8 cellular contexts compared by ENCODE assay signal in the genomic region with DNA sequence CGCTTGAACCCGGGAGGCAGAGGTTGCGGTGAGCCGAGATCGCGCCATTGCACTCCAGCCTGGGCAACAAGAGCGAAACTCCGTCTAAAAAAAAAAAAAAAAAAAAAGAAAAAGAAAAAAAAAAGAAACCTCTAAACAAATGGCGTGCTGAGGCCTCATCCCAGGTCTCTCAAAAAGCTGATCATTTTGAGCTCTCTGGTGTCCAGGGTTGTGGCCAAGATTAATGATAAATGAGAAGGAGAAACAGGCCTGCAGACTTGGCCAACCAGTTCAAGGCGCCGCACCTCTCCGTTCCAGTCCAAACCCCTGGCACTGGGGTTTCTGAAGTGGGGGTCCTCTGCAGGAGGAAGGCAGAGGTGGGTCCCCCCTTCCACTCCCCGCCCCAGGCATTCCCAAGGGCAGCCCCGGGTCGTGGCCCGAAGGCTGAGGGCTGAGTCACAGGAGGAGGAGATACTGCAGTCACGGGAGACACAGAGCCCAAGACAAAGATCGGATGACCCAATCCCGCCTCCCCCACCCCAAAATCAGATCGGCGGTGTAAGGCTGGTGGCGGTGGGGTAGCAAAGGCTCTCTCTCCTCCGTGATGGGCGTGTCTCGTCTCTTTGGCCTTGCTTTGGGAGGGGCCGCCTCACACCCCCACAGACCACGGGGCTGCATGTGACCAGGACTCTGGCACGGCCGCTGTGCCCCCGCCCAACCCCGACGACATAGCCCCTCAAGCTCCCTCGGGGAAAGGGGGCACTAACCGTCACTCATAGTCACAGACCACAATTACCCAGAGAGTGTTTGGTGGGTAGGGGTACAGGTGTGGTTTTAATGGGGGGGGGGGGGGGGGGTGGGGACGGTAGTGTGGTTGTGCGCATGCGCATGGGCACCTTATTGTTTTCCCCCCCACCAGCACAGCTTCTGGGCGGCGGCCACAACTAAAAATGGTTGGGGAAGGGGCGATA. TPM values are rescaled to one million over a fixed set of nuclear protein-coding genes. Genes with fewer than 3 reads are reported as not detected.
DNase-seq lines count a peak whose midpoint lies in the region; ATAC-seq and TF ChIP-seq lines count a peak whose summit lies in the region.

No MANE protein-coding gene starts in this region.

- no peak for TF ChIP-seq CTCF in fibroblast of the aortic adventitia (IDR thresholded peaks at IDR 0.05; ENCODE audit: insufficient read depth, low read length)

- peak overlapping the region; percentile 99 for H3K4me3 ChIP-seq in fibroblast of the aortic adventitia (ENCODE audit: low read depth, low read length)
- peak overlapping the region; percentile 79 for H3K4me3 ChIP-seq in naive thymus-derived CD4-positive, alpha-beta T cell (ENCODE audit: low read length)

- H3K27me3 ChIP-seq in naive thymus-derived CD4-positive, alpha-beta T cell (ENCODE audit: control insufficient read depth in 2 of 2, insufficient read depth in 2 of 2, low read length in 2 of 2): no peaks in the 10 kb centered on the region

- CTCF ChIA-PET in naive thymus-derived CD4-positive, alpha-beta T cell (lab: Charles Lee): interaction anchor here (0.6 kb wide), 1 partner anchor 375 kb away, joined by 4 read pairs; no protein-coding TSS in a partner anchor

- H3K36me3 Mint-ChIP-seq in stimulated activated naive CD8-positive, alpha-beta T cell treated with anti-CD3 and anti-CD28 coated beads, Interleukin-15, Interleukin-2, amounts not matched to agents 100 ng/mL and 50 ng/mL, for 24 hours (ENCODE audit: low read depth): no peaks in the 10 kb centered on the region
- no peaks in the 10 kb centered on the region for H3K36me3 Mint-ChIP-seq in activated T-cell treated with anti-CD3 and anti-CD28 coated beads, Interleukin-2, amount 50 U/mL, for 4 hours (ENCODE audit: insufficient read depth)
- peaks cover 0 to 4% (median 0%) of the 10 kb centered on the region in 5 donors for H3K36me3 Mint-ChIP-seq in naive thymus-derived CD4-positive, alpha-beta T cell

- H3K27me3 Mint-ChIP-seq in stimulated activated naive CD8-positive, alpha-beta T cell treated with anti-CD3 and anti-CD28 coated beads, Interleukin-15, Interleukin-2, amounts not matched to agents 100 ng/mL and 50 ng/mL, for 24 hours: no peaks in the 10 kb centered on the region
- H3K27me3 Mint-ChIP-seq in activated T-cell treated with anti-CD3 and anti-CD28 coated beads, Interleukin-2, amount 50 U/mL, for 4 hours (ENCODE audit: low read depth): no peaks in the 10 kb centered on the region
- peaks cover 0 to 14% (median 0%) of the 10 kb centered on the region in 5 donors for H3K27me3 Mint-ChIP-seq in naive thymus-derived CD4-positive, alpha-beta T cell

- peak overlapping the region; percentile 45 for H3K27ac Mint-ChIP-seq in stimulated activated naive CD8-positive, alpha-beta T cell treated with anti-CD3 and anti-CD28 coated beads, Interleukin-15, Interleukin-2, amounts not matched to agents 100 ng/mL and 50 ng/mL, for 24 hours
- H3K27ac Mint-ChIP-seq in naive thymus-derived CD4-positive, alpha-beta T cell: peak overlapping the region in 8 of 9 donors; percentile 52 to 89 (median 82)

- H3K9me3 Mint-ChIP-seq in stimulated activated naive CD8-positive, alpha-beta T cell treated with anti-CD3 and anti-CD28 coated beads, Interleukin-15, Interleukin-2, amounts not matched to agents 100 ng/mL and 50 ng/mL, for 24 hours: no peaks in the 10 kb centered on the region
- H3K9me3 Mint-ChIP-seq in activated T-cell treated with anti-CD3 and anti-CD28 coated beads, Interleukin-2, amount 50 U/mL, for 4 hours: no peaks in the 10 kb centered on the region
- H3K9me3 Mint-ChIP-seq in naive thymus-derived CD4-positive, alpha-beta T cell: peaks cover 0 to 2% (median 0%) of the 10 kb centered on the region in 11 donors

- POLR2A ChIA-PET in naive thymus-derived CD4-positive, alpha-beta T cell (lab: Charles Lee): interaction anchor here (0.7 to 1.9 kb wide), 9 partner anchors 9 to 367 kb away, joined by 3 to 12 read pairs (median 4); partner anchors contain the start of genes BRCA1, IFI35 and RPL27

- peaks cover 21 to 27% of the 10 kb centered on the region in 2 donors for H3K4me1 ChIP-seq in naive thymus-derived CD4-positive, alpha-beta T cell (ENCODE audit: control insufficient read depth in 2 of 2, insufficient read depth in 2 of 2, low read length in 2 of 2)

- H3K4me1 Mint-ChIP-seq in stimulated activated naive CD8-positive, alpha-beta T cell treated with anti-CD3 and anti-CD28 coated beads, Interleukin-15, Interleukin-2, amounts not matched to agents 100 ng/mL and 50 ng/mL, for 24 hours (ENCODE audit: low read depth): peaks cover 37% of the 10 kb centered on the region
- peaks cover 35% of the 10 kb centered on the region for H3K4me1 Mint-ChIP-seq in activated T-cell treated with anti-CD3 and anti-CD28 coated beads, Interleukin-2, amount 50 U/mL, for 4 hours (ENCODE audit: low read depth)
- H3K4me1 Mint-ChIP-seq in naive thymus-derived CD4-positive, alpha-beta T cell: peaks cover 16 to 41% (median 38%) of the 10 kb centered on the region in 7 donors

- peak overlapping the region; percentile 73 for H3K27ac ChIP-seq in naive thymus-derived CD4-positive, alpha-beta T cell (ENCODE audit: low read depth, low read length)

- intact Hi-C loops in naive thymus-derived CD4-positive, alpha-beta T cell (cut with micrococcal nuclease): loop anchor here (5.0 to 10.0 kb wide), 4 partner anchors 151 to 829 kb away; partner anchors contain the start of genes GHDC (in 1 of the 2), NBR1 (in 1 of the 2), PLEKHH3 (in 1 of the 2) and TMEM106A (in 1 of the 2)

- H3K36me3 ChIP-seq in naive thymus-derived CD4-positive, alpha-beta T cell (ENCODE audit: control insufficient read depth in 2 of 3, insufficient read depth in 3 of 3, low read length in 3 of 3): peaks cover 0 to 5% (median 0%) of the 10 kb centered on the region in 3 experiments

- DNase-seq in stimulated activated naive CD8-positive, alpha-beta T cell treated with anti-CD3 and anti-CD28 coated beads, Interleukin-15, Interleukin-2, amounts not matched to agents 100 U/mL and 50 U/mL, for 24 hours: no peak
- peak; percentile 69 for DNase-seq in NCI-H2227 (lab: John Stamatoyannopoulos, UW; ENCODE audit: unreplicated experiment)
- peak; percentile 32 for DNase-seq in activated T-cell treated with anti-CD3 and anti-CD28 coated beads, Interleukin-2, amount 50 U/mL, for 4 hours
- DNase-seq in fibroblast of the aortic adventitia (ENCODE audit: low read depth): peak; percentile 88
- DNase-seq in naive thymus-derived CD4-positive, alpha-beta T cell: peak in 7 of 9 donors; percentile 30 to 56 (median 43)
- no peak for DNase-seq in NK-92 (lab: John Stamatoyannopoulos, UW; ENCODE audit: unreplicated experiment)
- no peak for DNase-seq in GM19240 (ENCODE audit: insufficient read length, low spot score)

- H3K9me3 ChIP-seq in naive thymus-derived CD4-positive, alpha-beta T cell (ENCODE audit: control insufficient read depth in 2 of 3, low read length in 3 of 3): no peaks in the 10 kb centered on the region

- H3K4me3 Mint-ChIP-seq in stimulated activated naive CD8-positive, alpha-beta T cell treated with anti-CD3 and anti-CD28 coated beads, Interleukin-15, Interleukin-2, amounts not matched to agents 100 ng/mL and 50 ng/mL, for 24 hours: peak overlapping the region; percentile 84
- H3K4me3 Mint-ChIP-seq in activated T-cell treated with anti-CD3 and anti-CD28 coated beads, Interleukin-2, amount 50 U/mL, for 4 hours: peak overlapping the region; percentile 80
- peak overlapping the region; percentile 86 to 95 (median 92) for H3K4me3 Mint-ChIP-seq in naive thymus-derived CD4-positive, alpha-beta T cell

- ATAC-seq in stimulated activated naive CD8-positive, alpha-beta T cell treated with anti-CD3 and anti-CD28 coated beads, Interleukin-15, Interleukin-2, amounts not matched to agents 100 U/mL and 50 U/mL, for 24 hours: no peak
- ATAC-seq in activated T-cell treated with anti-CD3 and anti-CD28 coated beads, Interleukin-2, amount 50 U/mL, for 4 hours: peak in 1 of 2 donors; percentile 1
- ATAC-seq in naive thymus-derived CD4-positive, alpha-beta T cell: peak; percentile 1

RNA-seq across cellular contexts. Expression of gene VAT1, which starts 1.1 kb away (rescaled TPM):
- 10 to 100 TPM; 11.7 to 15.9 (median 15.5) TPM for total RNA-seq in activated T-cell treated with anti-CD3 and anti-CD28 coated beads, Interleukin-2, amount 50 U/mL, for 4 hours
- 435 and 461 TPM in 2 replicates for total RNA-seq in fibroblast of the aortic adventitia (ENCODE audit: low replicate concordance)
- 10 to 100 TPM; 12.8 to 50.9 (median 34.9) TPM for total RNA-seq in naive thymus-derived CD4-positive, alpha-beta T cell
- polyA plus RNA-seq in naive thymus-derived CD4-positive, alpha-beta T cell: 10 to 100 TPM; 34.9 to 52.3 TPM

RNA-seq across cellular contexts. Expression of gene RND2, which starts 4.0 kb away (rescaled TPM):
- total RNA-seq in activated T-cell treated with anti-CD3 and anti-CD28 coated beads, Interleukin-2, amount 50 U/mL, for 4 hours: under 1 TPM; 0.13 to 0.33 (median 0.24) TPM
- 0.45 and 0.98 TPM in 2 replicates for total RNA-seq in fibroblast of the aortic adventitia (ENCODE audit: low replicate concordance)
- total RNA-seq in naive thymus-derived CD4-positive, alpha-beta T cell: under 1 TPM in 4 of 5 experiments, not detected in 1; 0.08 to 0.74 (median 0.38) TPM
- under 1 TPM; 0.15 to 0.33 TPM for polyA plus RNA-seq in naive thymus-derived CD4-positive, alpha-beta T cell

RNA-seq across cellular contexts. Expression of gene IFI35, which starts 14.5 kb away (rescaled TPM):
- 10 to 100 TPM; 26.4 to 46.6 (median 34.1) TPM for total RNA-seq in activated T-cell treated with anti-CD3 and anti-CD28 coated beads, Interleukin-2, amount 50 U/mL, for 4 hours
- 34.7 and 43.0 TPM in 2 replicates for total RNA-seq in fibroblast of the aortic adventitia (ENCODE audit: low replicate concordance)
- total RNA-seq in naive thymus-derived CD4-positive, alpha-beta T cell: 100 to 1,000 TPM in 1 of 5 experiments, 10 to 100 TPM in 4; 23.5 to 145 (median 32.1) TPM
- 10 to 100 TPM; 49.8 to 50.6 TPM for polyA plus RNA-seq in naive thymus-derived CD4-positive, alpha-beta T cell

RNA-seq across cellular contexts. Expression of gene RPL27, which starts 22.8 kb away (rescaled TPM):
- total RNA-seq in activated T-cell treated with anti-CD3 and anti-CD28 coated beads, Interleukin-2, amount 50 U/mL, for 4 hours: 1,000 to 10,000 TPM; 1,553 to 1,718 (median 1,686) TPM
- 336 and 1,876 TPM in 2 replicates for total RNA-seq in fibroblast of the aortic adventitia (ENCODE audit: low replicate concordance)
- 1,000 to 10,000 TPM in 4 of 5 experiments, 100 to 1,000 TPM in 1; 951 to 1,861 (median 1,662) TPM for total RNA-seq in naive thymus-derived CD4-positive, alpha-beta T cell
- polyA plus RNA-seq in naive thymus-derived CD4-positive, alpha-beta T cell: 1,000 to 10,000 TPM; 2,130 to 2,713 TPM

RNA-seq across cellular contexts. Expression of gene RUNDC1, which starts 40.7 kb away (rescaled TPM):
- total RNA-seq in activated T-cell treated with anti-CD3 and anti-CD28 coated beads, Interleukin-2, amount 50 U/mL, for 4 hours: 10 to 100 TPM; 14.1 to 17.4 (median 16.7) TPM
- 7.7 and 12.1 TPM in 2 replicates for total RNA-seq in fibroblast of the aortic adventitia (ENCODE audit: low replicate concordance)
- 10 to 100 TPM; 12.2 to 21.4 (median 19.4) TPM for total RNA-seq in naive thymus-derived CD4-positive, alpha-beta T cell
- polyA plus RNA-seq in naive thymus-derived CD4-positive, alpha-beta T cell: 10 to 100 TPM; 13.2 to 17.0 TPM

Comparison
In these comparisons a context has a peak if more than half of its experiments do, and no peak if none do; other contexts are left out.
1. DNase-seq: peak in NCI-H2227 (single experiment), activated T-cell treated with anti-CD3 and anti-CD28 coated beads, Interleukin-2, amount 50 U/mL, for 4 hours (single experiment), fibroblast of the aortic adventitia (single experiment) and naive thymus-derived CD4-positive, alpha-beta T cell (7 of 9); none in stimulated activated naive CD8-positive, alpha-beta T cell treated with anti-CD3 and anti-CD28 coated beads, Interleukin-15, Interleukin-2, amounts not matched to agents 100 U/mL and 50 U/mL, for 24 hours (single experiment), NK-92 (single experiment) and GM19240 (single experiment).
2. Peak in every context shown above with its lines, with median percentiles within 50 percentile points of each other: H3K4me3 Mint-ChIP-seq.